In the genomic region with DNA sequence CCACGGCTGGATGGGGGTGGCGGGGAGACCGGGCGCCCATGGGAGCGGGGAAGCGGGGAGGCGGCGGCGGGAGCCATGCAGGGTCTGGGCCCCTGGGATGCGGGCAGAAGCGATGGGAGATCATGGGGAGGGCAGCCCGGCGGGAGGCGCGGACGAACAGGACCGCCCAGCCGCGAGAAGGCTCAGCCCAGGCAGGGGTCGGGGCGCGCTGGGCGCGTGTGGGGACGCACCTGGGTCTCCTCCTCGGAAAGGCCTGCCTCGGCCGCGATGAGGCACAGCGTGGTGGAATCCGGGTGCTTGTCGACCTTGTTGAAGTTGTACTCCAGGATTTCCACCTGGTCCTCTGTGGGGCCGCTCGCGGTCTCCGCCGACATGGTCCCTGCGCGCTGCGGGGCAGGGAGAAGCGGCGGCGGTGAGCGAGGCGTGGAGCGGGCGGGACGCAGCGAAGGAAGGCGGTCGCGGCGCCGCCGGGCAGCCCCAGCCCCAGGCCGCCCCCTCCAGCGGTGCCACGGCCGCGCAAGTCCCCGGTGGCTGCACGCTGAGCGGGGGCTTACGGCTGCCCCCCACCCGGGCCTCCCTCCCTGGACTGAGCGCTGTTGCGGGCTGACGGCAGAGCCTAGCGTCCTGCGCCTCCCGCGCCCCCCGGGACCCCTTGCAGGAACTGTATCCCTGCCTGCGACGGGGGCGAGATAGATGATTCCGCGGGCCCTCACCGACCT, we compare ENCODE assay signal across 8 cellular contexts. TPM values are rescaled to one million over a fixed set of nuclear protein-coding genes. Genes with fewer than 3 reads are reported as not detected.
DNase-seq lines count a peak whose midpoint lies in the region; ATAC-seq and TF ChIP-seq lines count a peak whose summit lies in the region.

No MANE protein-coding gene starts in this region.

- H3K27me3 Mint-ChIP-seq in activated B cell treated with CpG ODN at 0.5 μM for 24 hours = peaks cover 2% of the 10 kb centered on the region
- peaks cover 83% of the 10 kb centered on the region for H3K27me3 Mint-ChIP-seq in endodermal cell (ENCODE audit: insufficient read depth)

- CTCF ChIA-PET in activated B cell treated with CpG ODN at 0.5 μM for 24 hours (lab: Charles Lee) = interaction anchor here (1.3 kb wide), 1 partner anchor 144 kb away, joined by 3 read pairs; no protein-coding TSS in a partner anchor

- POLR2A ChIA-PET in activated B cell treated with CpG ODN at 0.5 μM for 24 hours (lab: Charles Lee) = no interaction called here

- 0 to 1% methylated on average over 26 to 79 of the region's 79 CpGs for WGBS in endodermal cell (ENCODE audit: insufficient coverage in 1 of 2, insufficient read length in 1 of 2), 2 experiments

- ATAC-seq in activated B cell treated with CpG ODN at 0.5 μM for 24 hours (ENCODE audit: low read depth) = peak; percentile 64
- no peak for ATAC-seq in HG03196 (IDR thresholded peaks at IDR 0.05; ENCODE audit: unreplicated experiment)

- no peaks in the 10 kb centered on the region for H3K36me3 ChIP-seq in endodermal cell (ENCODE audit: control insufficient read depth, insufficient read depth, low read length)
- H3K36me3 ChIP-seq in mucosa of stomach (ENCODE audit: control insufficient read depth, insufficient read depth, low read length) = no peaks in the 10 kb centered on the region
- H3K36me3 ChIP-seq in tibial artery = no peaks in the 10 kb centered on the region

- H3K9me3 Mint-ChIP-seq in activated B cell treated with CpG ODN at 0.5 μM for 24 hours (no peaks in the 10 kb centered on the region), endodermal cell (no peaks in the 10 kb centered on the region)

- no peak overlapping the region for H3K27ac ChIP-seq in endodermal cell (ENCODE audit: low read depth, low read length)
- H3K27ac ChIP-seq in tibial artery = peak overlapping the region in 1 of 2 donors; percentile 25

- intact Hi-C loops in activated B cell treated with CpG ODN at 0.5 μM for 24 hours (cut with micrococcal nuclease) (loop anchor here (1.0 to 10.0 kb wide), 5 partner anchors 78 to 221 kb away; a partner anchor contains a TSS), tibial artery (cut with DNase I; ENCODE audit: low total_unique reads) (no loop called here)

- H3K36me3 Mint-ChIP-seq in activated B cell treated with CpG ODN at 0.5 μM for 24 hours (ENCODE audit: low read depth) (no peaks in the 10 kb centered on the region), endodermal cell (ENCODE audit: low read depth) (no peaks in the 10 kb centered on the region)

- H3K4me3 Mint-ChIP-seq in activated B cell treated with CpG ODN at 0.5 μM for 24 hours = peak overlapping the region; percentile 92
- peak overlapping the region; percentile 76 for H3K4me3 Mint-ChIP-seq in endodermal cell

- DNase-seq in GM20000 (ENCODE audit: low spot score) (peak; percentile 55), activated B cell treated with CpG ODN at 0.5 μM for 24 hours (peak; percentile 40), endodermal cell (no peak), tibial artery (no peak), GOT3 (lab: John Stamatoyannopoulos, UW) (no peak), cerebellar nuclear complex (lab: John Stamatoyannopoulos, UW) (no peak)

- peaks cover 67% of the 10 kb centered on the region for H3K27me3 ChIP-seq in endodermal cell (ENCODE audit: control insufficient read depth, insufficient read depth, low read length, poor library complexity, severe bottlenecking)
- peaks cover 53% of the 10 kb centered on the region for H3K27me3 ChIP-seq in mucosa of stomach (ENCODE audit: control insufficient read depth, insufficient read depth, low read length)
- peaks cover 0 to 24% of the 10 kb centered on the region in 2 donors for H3K27me3 ChIP-seq in tibial artery

- no peak for TF ChIP-seq CTCF in GM20000 (IDR thresholded peaks at IDR 0.05; ENCODE audit: extremely low read depth, missing control alignments)
- TF ChIP-seq CTCF in activated B cell treated with CpG ODN at 0.5 μM for 24 hours (IDR thresholded peaks at IDR 0.05) = no peak
- no peak for TF ChIP-seq CTCF in endodermal cell (conservative IDR thresholded peaks at IDR 0.05)
- TF ChIP-seq CTCF in tibial artery (IDR thresholded peaks at IDR 0.05) = no peak

- H3K4me1 ChIP-seq in endodermal cell (ENCODE audit: control insufficient read depth, insufficient read depth, low read length) (no peaks in the 10 kb centered on the region), mucosa of stomach (ENCODE audit: control insufficient read depth, insufficient read depth, low read length) (no peaks in the 10 kb centered on the region), tibial artery (peaks cover 0 to 25% (median 14%) of the 10 kb centered on the region in 4 donors)

- peak overlapping the region; percentile 80 for H3K4me3 ChIP-seq in endodermal cell (ENCODE audit: low read length)
- no peak overlapping the region for H3K4me3 ChIP-seq in mucosa of stomach (ENCODE audit: low read length)
- H3K4me3 ChIP-seq in tibial artery = peak overlapping the region; percentile 53 to 54

- H3K9me3 ChIP-seq in endodermal cell (ENCODE audit: control insufficient read depth, low read length) (no peaks in the 10 kb centered on the region), mucosa of stomach (ENCODE audit: control insufficient read depth, low read length) (no peaks in the 10 kb centered on the region), tibial artery (no peaks in the 10 kb centered on the region)

- H3K27ac Mint-ChIP-seq in activated B cell treated with CpG ODN at 0.5 μM for 24 hours (peak overlapping the region; percentile 46), endodermal cell (no peak overlapping the region)

- H3K4me1 Mint-ChIP-seq in activated B cell treated with CpG ODN at 0.5 μM for 24 hours (peaks cover 59% of the 10 kb centered on the region), endodermal cell (peaks cover 6% of the 10 kb centered on the region)

- H3K9ac ChIP-seq in endodermal cell (ENCODE audit: extremely low read depth, low read length, poor library complexity, severe bottlenecking) (no peak overlapping the region), mucosa of stomach (ENCODE audit: low read length) (peak overlapping the region; percentile 34)

RNA-seq across cellular contexts. Expression of a gene that starts 25.3 kb away (rescaled TPM):
- total RNA-seq in activated B cell treated with CpG ODN at 0.5 μM for 24 hours (13.2 and 14.2 TPM in 2 replicates), endodermal cell (not detected)
- polyA plus RNA-seq in endodermal cell (2013, experiment 1 of 2) = 0.78 TPM
- 0.75 TPM for polyA plus RNA-seq in endodermal cell (2013, experiment 2 of 2)

Comparison
In these comparisons a context has a peak if more than half of its experiments do, and no peak if none do; other contexts are left out.
1. DNase-seq: peak in GM20000 (single experiment) and activated B cell treated with CpG ODN at 0.5 μM for 24 hours (single experiment); none in endodermal cell (single experiment), tibial artery (0 of 2), GOT3 (single experiment) and cerebellar nuclear complex (0 of 2).
2. RNA of a gene that starts 25.3 kb away (total RNA-seq): 13.2 to 14.2 TPM in activated B cell treated with CpG ODN at 0.5 μM for 24 hours; not detected in endodermal cell; every median in the first group is over 10 times any median in the second.